ENCODE assay signal across 1 cellular context in the genomic region with DNA sequence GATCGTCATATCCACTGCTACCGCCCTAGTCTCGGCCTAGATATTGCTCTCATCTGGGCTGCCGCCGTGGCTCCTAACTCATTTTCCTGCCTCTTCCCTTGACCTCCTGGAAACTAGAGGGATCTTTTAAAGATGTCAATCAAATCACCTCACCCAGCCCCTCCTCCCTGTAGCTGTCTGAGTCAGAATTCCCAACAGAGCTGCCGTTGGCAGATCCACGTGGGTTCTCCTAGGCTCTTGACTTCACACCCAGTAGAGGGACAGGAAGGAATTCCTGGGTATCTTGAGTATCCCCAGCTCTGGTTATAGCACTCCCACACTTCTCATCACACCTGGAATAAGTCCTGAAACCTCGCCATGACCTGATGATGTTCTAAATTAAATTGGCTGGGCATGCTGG.
TF ChIP-seq lines count a peak whose summit lies in the region.

No MANE protein-coding gene starts in this region.

TF ChIP-seq in K562, 482 proteins besides CTCF, POLR2A, EP300 and RAD21:
- TF ChIP-seq, protein P1, sequence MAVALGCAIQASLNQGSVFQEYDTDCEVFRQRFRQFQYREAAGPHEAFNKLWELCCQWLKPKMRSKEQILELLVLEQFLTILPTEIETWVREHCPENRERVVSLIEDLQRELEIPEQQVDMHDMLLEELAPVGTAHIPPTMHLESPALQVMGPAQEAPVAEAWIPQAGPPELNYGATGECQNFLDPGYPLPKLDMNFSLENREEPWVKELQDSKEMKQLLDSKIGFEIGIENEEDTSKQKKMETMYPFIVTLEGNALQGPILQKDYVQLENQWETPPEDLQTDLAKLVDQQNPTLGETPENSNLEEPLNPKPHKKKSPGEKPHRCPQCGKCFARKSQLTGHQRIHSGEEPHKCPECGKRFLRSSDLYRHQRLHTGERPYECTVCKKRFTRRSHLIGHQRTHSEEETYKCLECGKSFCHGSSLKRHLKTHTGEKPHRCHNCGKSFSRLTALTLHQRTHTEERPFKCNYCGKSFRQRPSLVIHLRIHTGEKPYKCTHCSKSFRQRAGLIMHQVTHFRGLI (CRISPR knock-in tag; IDR thresholded peaks at IDR 0.05): no peak
- TF ChIP-seq, protein P2, sequence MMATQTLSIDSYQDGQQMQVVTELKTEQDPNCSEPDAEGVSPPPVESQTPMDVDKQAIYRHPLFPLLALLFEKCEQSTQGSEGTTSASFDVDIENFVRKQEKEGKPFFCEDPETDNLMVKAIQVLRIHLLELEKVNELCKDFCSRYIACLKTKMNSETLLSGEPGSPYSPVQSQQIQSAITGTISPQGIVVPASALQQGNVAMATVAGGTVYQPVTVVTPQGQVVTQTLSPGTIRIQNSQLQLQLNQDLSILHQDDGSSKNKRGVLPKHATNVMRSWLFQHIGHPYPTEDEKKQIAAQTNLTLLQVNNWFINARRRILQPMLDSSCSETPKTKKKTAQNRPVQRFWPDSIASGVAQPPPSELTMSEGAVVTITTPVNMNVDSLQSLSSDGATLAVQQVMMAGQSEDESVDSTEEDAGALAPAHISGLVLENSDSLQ (IDR thresholded peaks at IDR 0.05): peak; percentile 44
- TF ChIP-seq, protein P3, sequence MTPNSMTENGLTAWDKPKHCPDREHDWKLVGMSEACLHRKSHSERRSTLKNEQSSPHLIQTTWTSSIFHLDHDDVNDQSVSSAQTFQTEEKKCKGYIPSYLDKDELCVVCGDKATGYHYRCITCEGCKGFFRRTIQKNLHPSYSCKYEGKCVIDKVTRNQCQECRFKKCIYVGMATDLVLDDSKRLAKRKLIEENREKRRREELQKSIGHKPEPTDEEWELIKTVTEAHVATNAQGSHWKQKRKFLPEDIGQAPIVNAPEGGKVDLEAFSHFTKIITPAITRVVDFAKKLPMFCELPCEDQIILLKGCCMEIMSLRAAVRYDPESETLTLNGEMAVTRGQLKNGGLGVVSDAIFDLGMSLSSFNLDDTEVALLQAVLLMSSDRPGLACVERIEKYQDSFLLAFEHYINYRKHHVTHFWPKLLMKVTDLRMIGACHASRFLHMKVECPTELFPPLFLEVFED (CRISPR knock-in tag; conservative IDR thresholded peaks at IDR 0.05): no peak
- TF ChIP-seq, protein P4, sequence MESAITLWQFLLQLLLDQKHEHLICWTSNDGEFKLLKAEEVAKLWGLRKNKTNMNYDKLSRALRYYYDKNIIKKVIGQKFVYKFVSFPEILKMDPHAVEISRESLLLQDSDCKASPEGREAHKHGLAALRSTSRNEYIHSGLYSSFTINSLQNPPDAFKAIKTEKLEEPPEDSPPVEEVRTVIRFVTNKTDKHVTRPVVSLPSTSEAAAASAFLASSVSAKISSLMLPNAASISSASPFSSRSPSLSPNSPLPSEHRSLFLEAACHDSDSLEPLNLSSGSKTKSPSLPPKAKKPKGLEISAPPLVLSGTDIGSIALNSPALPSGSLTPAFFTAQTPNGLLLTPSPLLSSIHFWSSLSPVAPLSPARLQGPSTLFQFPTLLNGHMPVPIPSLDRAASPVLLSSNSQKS (CRISPR knock-in tag; IDR thresholded peaks at IDR 0.05): no peak
